In the genomic region with DNA sequence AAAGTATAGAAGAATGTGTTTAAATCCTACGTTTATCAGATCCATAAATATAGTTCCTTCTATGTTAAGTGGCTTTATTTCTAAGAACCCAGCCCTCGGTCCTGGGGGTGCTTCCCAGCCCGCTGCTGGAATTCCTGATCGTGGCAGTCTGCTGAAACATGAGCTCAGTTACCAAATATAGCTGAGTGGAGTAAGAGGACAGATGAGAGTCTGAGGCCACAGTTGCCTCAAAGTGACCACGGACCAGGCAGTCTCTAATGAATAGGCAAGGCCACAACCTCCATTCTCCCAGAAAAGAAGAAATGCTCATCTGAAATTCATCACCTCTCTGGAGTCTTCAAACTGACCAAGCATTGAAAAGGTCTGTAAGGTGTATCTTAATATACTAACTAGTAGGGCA, we compare ENCODE assay signal across 10 cellular contexts. TPM values are rescaled to one million over a fixed set of nuclear protein-coding genes. Genes with fewer than 3 reads are reported as not detected.
DNase-seq lines count a peak whose midpoint lies in the region; ATAC-seq, FAIRE-seq and TF ChIP-seq lines count a peak whose summit lies in the region.
"Had no signal": no experiment of that assay in that cellular context is flagged by ENCODE, and none has a peak within 500 bp of the region (broad histone marks: within the 10 kb centered on the region; RNA-seq: fewer than 3 reads in every experiment).

Gene PALLD (plus strand): TSS at position 219 of the 400 bp plus-strand sequence.

- H3K27ac ChIP-seq in fibroblast of lung (ENCODE audit: insufficient read depth, low read length) (no peak within 1 kb of the TSS), Karpas-422 (ENCODE audit: low read length) (no peak within 1 kb of the TSS)

- no peak within 1 kb of the TSS for H3K4me3 Mint-ChIP-seq in neural crest cell

- H3K9me2 ChIP-seq in Karpas-422 (replicated peaks; ENCODE audit: insufficient read depth, low read length): no peaks in the 10 kb centered on the region

- H3K79me2 ChIP-seq in fibroblast of lung (ENCODE audit: control insufficient read depth, insufficient read depth, low read length): no peaks in the 10 kb centered on the region
- H3K79me2 ChIP-seq in Karpas-422 (ENCODE audit: low read length): no peaks in the 10 kb centered on the region

- TF ChIP-seq POLR2A in H54 (IDR thresholded peaks at IDR 0.05; ENCODE audit: low read depth, low read length): no peak

- H3K9me3 ChIP-seq in fibroblast of lung (ENCODE audit: control insufficient read depth, insufficient read depth, low read depth, low read length) (no peaks in the 10 kb centered on the region), Karpas-422 (ENCODE audit: low read length) (no peaks in the 10 kb centered on the region)

- no peak within 1 kb of the TSS for H3K4me3 ChIP-seq in fibroblast of lung (replicated peaks in 1 of 4; ENCODE audit: control extremely low read depth in 1 of 4, insufficient read depth in 1 of 4, low read depth in 3 of 4, low read length in 4 of 4)
- no peak within 1 kb of the TSS for H3K4me3 ChIP-seq in Karpas-422 (ENCODE audit: low read length)

- H3K9me3 Mint-ChIP-seq in neural crest cell: no peaks in the 10 kb centered on the region

- no peaks in the 10 kb centered on the region for H3K27me3 Mint-ChIP-seq in neural crest cell (ENCODE audit: low read depth)

- H3K27me3 ChIP-seq in fibroblast of lung (ENCODE audit: control insufficient read depth, insufficient read depth, low read length) (no peaks in the 10 kb centered on the region), Karpas-422 (ENCODE audit: low read length) (no peaks in the 10 kb centered on the region)

- no peak within 1 kb of the TSS for H3K27ac Mint-ChIP-seq in neural crest cell (ENCODE audit: unreplicated experiment)

- H3K9ac ChIP-seq in fibroblast of lung (ENCODE audit: insufficient read depth, low read length) (no peak within 1 kb of the TSS), Karpas-422 (ENCODE audit: low read length) (no peak within 1 kb of the TSS)

- no peak for FAIRE-seq in H54 (lab: Jason Lieb, UNC)

- H3K4me2 ChIP-seq in fibroblast of lung (ENCODE audit: extremely low read depth, insufficient read depth, low read length) (no peak within 1 kb of the TSS), Karpas-422 (ENCODE audit: low read depth, low read length, poor library complexity, severe bottlenecking) (no peak within 1 kb of the TSS)

- H2AFZ ChIP-seq in fibroblast of lung (ENCODE audit: low read length) (no peak within 1 kb of the TSS), Karpas-422 (ENCODE audit: low read length) (no peak within 1 kb of the TSS)

- H3K4me1 Mint-ChIP-seq in neural crest cell: peaks cover 26% of the 10 kb centered on the region

- H4K20me1 ChIP-seq in fibroblast of lung (ENCODE audit: control insufficient read depth, extremely low read depth, insufficient read depth, low read length): no peaks in the 10 kb centered on the region
- no peaks in the 10 kb centered on the region for H4K20me1 ChIP-seq in Karpas-422 (ENCODE audit: insufficient read depth, low read depth, low read length)

- DNase-seq in AG20443 (ENCODE audit: low spot score) (peak; percentile 65), SHP77 treated with DMSO at 0.1 percent for 48 hours (lab: John Stamatoyannopoulos, UW) (peak; percentile 23), fibroblast of lung (ENCODE audit: low read depth in 2 of 2) (peak; percentile 42 to 75), neural crest cell (ENCODE audit: low read depth, low spot score) (no peak), H54 (ENCODE audit: insufficient read length, low spot score) (no peak), Karpas-422 (no peak), retina (no peak)
- DNase-seq: COR-L47; stimulated activated CD4-positive, alpha-beta T cell treated with anti-CD3 and anti-CD28 coated beads, Interleukin-12 subunit alpha, Interleukin-12 subunit beta, amount 100 ng/mL, for 4 hours had no signal

- no peak for ATAC-seq in HG03095 (IDR thresholded peaks at IDR 0.05; ENCODE audit: unreplicated experiment)

- TF ChIP-seq CTCF in fibroblast of lung (conservative IDR thresholded peaks at IDR 0.05 in 1 of 2, IDR thresholded peaks at IDR 0.05 in 1 of 2; ENCODE audit: low read depth in 1 of 2, low read length in 2 of 2) (no peak), neural crest cell (conservative IDR thresholded peaks at IDR 0.05) (no peak)

- H3K4me1 ChIP-seq in fibroblast of lung (ENCODE audit: control insufficient read depth, extremely low read depth, insufficient read depth, low read length) (no peaks in the 10 kb centered on the region), Karpas-422 (ENCODE audit: low read length) (no peaks in the 10 kb centered on the region)

- no peaks in the 10 kb centered on the region for H3K36me3 Mint-ChIP-seq in neural crest cell (ENCODE audit: low read depth)

- H3K36me3 ChIP-seq in fibroblast of lung (ENCODE audit: control insufficient read depth, insufficient read depth, low read length): no peaks in the 10 kb centered on the region
- no peaks in the 10 kb centered on the region for H3K36me3 ChIP-seq in Karpas-422 (ENCODE audit: insufficient read depth, low read length)

RNA-seq across cellular contexts. Expression of gene PALLD, which starts in this region (rescaled TPM):
- 109 and 205 TPM in 2 replicates for total RNA-seq in fibroblast of lung
- 200 and 250 TPM in 2 replicates for polyA plus RNA-seq in fibroblast of lung
- 215 and 223 TPM in 2 replicates for polyA plus RNA-seq in fibroblast of lung (2012)
- polyA minus RNA-seq in fibroblast of lung (ENCODE audit: low replicate concordance): 319 and 473 TPM in 2 replicates
- total RNA-seq in neural crest cell: 58.7 and 63.6 TPM in 2 replicates
- total RNA-seq in Karpas-422 (2014; rRNA removed; shearing (Covaris generic); ENCODE audit: low replicate concordance): 0.32 and 0.71 TPM in 2 replicates

Comparison
In these comparisons a context has a peak if more than half of its experiments do, and no peak if none do; other contexts are left out.
1. RNA of gene PALLD (total RNA-seq): 109 to 205 TPM in fibroblast of lung and 58.7 to 63.6 TPM in neural crest cell; 0.32 to 0.71 TPM in Karpas-422; every median in the first group is over 10 times any median in the second.
2. DNase-seq: peak in AG20443 (single experiment), SHP77 treated with DMSO at 0.1 percent for 48 hours (single experiment) and fibroblast of lung (2 of 2); none in neural crest cell (single experiment), H54 (single experiment), Karpas-422 (single experiment) and retina (single experiment).